17 cellular contexts compared by ENCODE assay signal in genomic region chr7:47198159-47198558, GRCh38.
"Had no signal": no experiment of that assay in that cellular context is flagged by ENCODE, and none has a peak within 500 bp of the region (broad histone marks: within the 10 kb centered on the region; RNA-seq: fewer than 3 reads in every experiment).

No MANE protein-coding gene starts in this region.

- H3K4me1 ChIP-seq: esophagus squamous epithelium, foreskin keratinocyte, pancreas, tibial artery had no signal

- H3K4me1 Mint-ChIP-seq: immature natural killer cell; naive thymus-derived CD4-positive, alpha-beta T cell; stimulated activated naive B cell treated with anti-CD40 and anti-IgM and Interleukin-4, amounts not matched to agents 10 μg/mL and 1 μg/mL and 100 μg/mL, for 72 hours had no signal

- H3K27me3 ChIP-seq: esophagus squamous epithelium, pancreas, tibial artery had no signal

- H3K27ac Mint-ChIP-seq: activated CD4-positive, alpha-beta memory T cell treated with anti-CD3 and anti-CD28 coated beads for 36 hours; activated naive CD4-positive, alpha-beta T cell treated with anti-CD3 and anti-CD28 coated beads, Interleukin-2, amount 50 U/mL, for 72 hours; activated T-cell treated with anti-CD3 and anti-CD28 coated beads, Interleukin-2, amount 50 U/mL, for 24 hours; immature natural killer cell; naive thymus-derived CD4-positive, alpha-beta T cell; stimulated activated naive B cell treated with anti-CD40 and anti-IgM and Interleukin-4, amounts not matched to agents 10 μg/mL and 1 μg/mL and 100 μg/mL, for 72 hours had no signal

- DNase-seq: activated CD4-positive, alpha-beta memory T cell treated with anti-CD3 and anti-CD28 coated beads for 36 hours; activated T-cell treated with anti-CD3 and anti-CD28 coated beads, Interleukin-2, amount 50 U/mL, for 24 hours; amniotic stem cell; caudate nucleus; esophagus squamous epithelium; foreskin keratinocyte; head of caudate nucleus; immature natural killer cell; left cardiac atrium; naive thymus-derived CD4-positive, alpha-beta T cell; pancreas; stimulated activated CD4-positive, alpha-beta T cell treated with anti-CD3 and anti-CD28 coated beads, Interleukin-2, amount 100 ng/mL, for 48 hours; stimulated activated naive B cell treated with anti-CD40 and anti-IgM and Interleukin-4, amounts not matched to agents 10 μg/mL and 1 μg/mL and 100 μg/mL, for 72 hours; tibial artery; WERI-Rb-1 had no signal

- H3K9me3 Mint-ChIP-seq: activated CD4-positive, alpha-beta memory T cell treated with anti-CD3 and anti-CD28 coated beads for 36 hours; activated T-cell treated with anti-CD3 and anti-CD28 coated beads, Interleukin-2, amount 50 U/mL, for 24 hours; stimulated activated naive B cell treated with anti-CD40 and anti-IgM and Interleukin-4, amounts not matched to agents 10 μg/mL and 1 μg/mL and 100 μg/mL, for 72 hours had no signal

- H3K4me3 Mint-ChIP-seq: activated CD4-positive, alpha-beta memory T cell treated with anti-CD3 and anti-CD28 coated beads for 36 hours; activated T-cell treated with anti-CD3 and anti-CD28 coated beads, Interleukin-2, amount 50 U/mL, for 24 hours; immature natural killer cell; naive thymus-derived CD4-positive, alpha-beta T cell; stimulated activated naive B cell treated with anti-CD40 and anti-IgM and Interleukin-4, amounts not matched to agents 10 μg/mL and 1 μg/mL and 100 μg/mL, for 72 hours had no signal

- H3K27ac ChIP-seq: coronary artery, esophagus squamous epithelium, foreskin keratinocyte, pancreas, tibial artery, WERI-Rb-1 had no signal

- H3K9me3 ChIP-seq: esophagus squamous epithelium, pancreas, tibial artery had no signal

- H3K36me3 Mint-ChIP-seq: activated CD4-positive, alpha-beta memory T cell treated with anti-CD3 and anti-CD28 coated beads for 36 hours; activated naive CD4-positive, alpha-beta T cell treated with anti-CD3 and anti-CD28 coated beads, Interleukin-2, amount 50 U/mL, for 72 hours; immature natural killer cell; naive thymus-derived CD4-positive, alpha-beta T cell; stimulated activated naive B cell treated with anti-CD40 and anti-IgM and Interleukin-4, amounts not matched to agents 10 μg/mL and 1 μg/mL and 100 μg/mL, for 72 hours had no signal

- H3K27me3 Mint-ChIP-seq: activated CD4-positive, alpha-beta memory T cell treated with anti-CD3 and anti-CD28 coated beads for 36 hours had no signal

- H3K4me3 ChIP-seq: coronary artery, esophagus squamous epithelium, pancreas, tibial artery had no signal

- H3K36me3 ChIP-seq: esophagus squamous epithelium, pancreas, tibial artery, WERI-Rb-1 had no signal
